In the genomic region with DNA sequence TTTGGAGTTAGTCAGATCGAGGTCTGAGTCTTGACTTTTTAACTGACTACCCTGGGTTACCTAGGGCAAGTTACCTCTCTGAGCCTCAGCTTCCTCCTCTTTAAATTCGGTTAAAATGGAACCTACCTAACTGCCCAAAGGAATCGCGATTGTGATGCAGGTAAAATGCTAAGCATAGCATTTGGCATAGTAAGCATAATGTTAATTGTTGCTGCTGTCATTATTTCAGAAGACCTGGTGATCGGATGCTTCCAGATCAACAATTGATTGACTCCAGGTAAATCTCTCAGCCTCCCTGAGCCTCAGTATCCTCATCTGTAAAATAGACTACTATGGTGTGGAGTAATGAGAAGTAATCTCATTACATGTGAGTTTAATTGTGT, we compare ENCODE assay signal across 8 cellular contexts. TPM values are rescaled to one million over a fixed set of nuclear protein-coding genes. Genes with fewer than 3 reads are reported as not detected.
A peak's percentile ranks its signal among the peaks of the same experiment; 100 is the strongest.
DNase-seq lines count a peak whose midpoint lies in the region; ATAC-seq, FAIRE-seq and TF ChIP-seq lines count a peak whose summit lies in the region.

No MANE protein-coding gene starts in this region.

- peak overlapping the region; percentile 94 for H3K4me3 Mint-ChIP-seq in activated CD8-positive, alpha-beta T cell treated with anti-CD3 and anti-CD28 coated beads for 36 hours
- peak overlapping the region; percentile 100 for H3K4me3 Mint-ChIP-seq in stimulated activated memory B cell treated with anti-CD40 and anti-IgM and Interleukin-4, amounts not matched to agents 10 μg/mL and 1 μg/mL and 100 μg/mL, for 72 hours

- peak overlapping the region; percentile 62 for H3K9ac ChIP-seq in iPS-18a (ENCODE audit: low read length)

- peak overlapping the region; percentile 81 for H3K27ac Mint-ChIP-seq in activated CD8-positive, alpha-beta T cell treated with anti-CD3 and anti-CD28 coated beads for 36 hours
- H3K27ac Mint-ChIP-seq in stimulated activated memory B cell treated with anti-CD40 and anti-IgM and Interleukin-4, amounts not matched to agents 10 μg/mL and 1 μg/mL and 100 μg/mL, for 72 hours, result peak overlapping the region; percentile 82

- H3K27me3 ChIP-seq in iPS-18a (ENCODE audit: control insufficient read depth, insufficient read depth, low read length), result peaks cover 48% of the 10 kb centered on the region

- no peaks in the 10 kb centered on the region for H3K9me3 ChIP-seq in iPS-18a (ENCODE audit: control insufficient read depth, low read depth, low read length)

- H3K27me3 Mint-ChIP-seq in activated CD8-positive, alpha-beta T cell treated with anti-CD3 and anti-CD28 coated beads for 36 hours, result no peaks in the 10 kb centered on the region
- no peaks in the 10 kb centered on the region for H3K27me3 Mint-ChIP-seq in stimulated activated memory B cell treated with anti-CD40 and anti-IgM and Interleukin-4, amounts not matched to agents 10 μg/mL and 1 μg/mL and 100 μg/mL, for 72 hours

- no peaks in the 10 kb centered on the region for H3K9me3 Mint-ChIP-seq in activated CD8-positive, alpha-beta T cell treated with anti-CD3 and anti-CD28 coated beads for 36 hours
- no peaks in the 10 kb centered on the region for H3K9me3 Mint-ChIP-seq in stimulated activated memory B cell treated with anti-CD40 and anti-IgM and Interleukin-4, amounts not matched to agents 10 μg/mL and 1 μg/mL and 100 μg/mL, for 72 hours

- H3K36me3 Mint-ChIP-seq in activated CD8-positive, alpha-beta T cell treated with anti-CD3 and anti-CD28 coated beads for 36 hours (ENCODE audit: low read depth), result peaks cover 9% of the 10 kb centered on the region
- H3K36me3 Mint-ChIP-seq in stimulated activated memory B cell treated with anti-CD40 and anti-IgM and Interleukin-4, amounts not matched to agents 10 μg/mL and 1 μg/mL and 100 μg/mL, for 72 hours, result no peaks in the 10 kb centered on the region

- POLR2A ChIA-PET in activated CD8-positive, alpha-beta T cell treated with anti-CD3 and anti-CD28 coated beads for 36 hours (lab: Charles Lee), result interaction anchor here (0.5 to 4.7 kb wide), 14 partner anchors 8 to 98 kb away, joined by 3 to 57 read pairs (median 6); a partner anchor contains a TSS

- intact Hi-C loops in activated CD8-positive, alpha-beta T cell treated with anti-CD3 and anti-CD28 coated beads for 36 hours (cut with micrococcal nuclease), result no loop called here

- H3K4me3 ChIP-seq in HFF-Myc (replicated peaks; ENCODE audit: low read depth, low read length), result peak overlapping the region; percentile 71
- peak overlapping the region; percentile 80 for H3K4me3 ChIP-seq in iPS-18a (ENCODE audit: low read length)

- peaks cover 4% of the 10 kb centered on the region for H3K4me1 ChIP-seq in iPS-18a (ENCODE audit: control insufficient read depth, low read depth, low read length)

- no peak for FAIRE-seq in frontal cortex (lab: Jason Lieb, UNC)

- CTCF ChIA-PET in activated CD8-positive, alpha-beta T cell treated with anti-CD3 and anti-CD28 coated beads for 36 hours (lab: Charles Lee), result interaction anchor here (0.7 to 7.0 kb wide), 11 partner anchors 11 to 285 kb away, joined by 3 to 170 read pairs (median 7); a partner anchor contains a TSS

- no peaks in the 10 kb centered on the region for H3K36me3 ChIP-seq in iPS-18a (ENCODE audit: control insufficient read depth, low read depth, low read length)

- peak; percentile 9 for ATAC-seq in activated CD8-positive, alpha-beta T cell treated with anti-CD3 and anti-CD28 coated beads for 36 hours
- no peak for ATAC-seq in stimulated activated memory B cell treated with anti-CD40 and anti-IgM and Interleukin-4, amounts not matched to agents 10 μg/mL and 1 μg/mL and 100 μg/mL, for 72 hours
- ATAC-seq in GM21390 (IDR thresholded peaks at IDR 0.05; ENCODE audit: unreplicated experiment), result no peak
- ATAC-seq in GM19395 (IDR thresholded peaks at IDR 0.05; ENCODE audit: unreplicated experiment), result no peak

- H3K4me1 Mint-ChIP-seq in activated CD8-positive, alpha-beta T cell treated with anti-CD3 and anti-CD28 coated beads for 36 hours (ENCODE audit: low read depth), result peaks cover 29% of the 10 kb centered on the region
- peaks cover 49% of the 10 kb centered on the region for H3K4me1 Mint-ChIP-seq in stimulated activated memory B cell treated with anti-CD40 and anti-IgM and Interleukin-4, amounts not matched to agents 10 μg/mL and 1 μg/mL and 100 μg/mL, for 72 hours

- TF ChIP-seq CTCF in HFF-Myc (IDR thresholded peaks at IDR 0.05; ENCODE audit: low read depth, low read length, missing control alignments), result no peak
- TF ChIP-seq CTCF in activated CD8-positive, alpha-beta T cell treated with anti-CD3 and anti-CD28 coated beads for 36 hours (IDR thresholded peaks at IDR 0.05), result no peak

- no peak overlapping the region for H3K27ac ChIP-seq in iPS-18a (ENCODE audit: low read length)

- no peak for DNase-seq in HFF-Myc (ENCODE audit: extremely low read depth, low read depth)
- no peak for DNase-seq in activated CD8-positive, alpha-beta T cell treated with anti-CD3 and anti-CD28 coated beads for 36 hours
- DNase-seq in hippocampal formation (lab: John Stamatoyannopoulos, UW), result no peak
- no peak for DNase-seq in frontal cortex (ENCODE audit: low spot score in 2 of 2)

RNA-seq across cellular contexts. Expression of a gene that starts 0.6 kb away (rescaled TPM):
- total RNA-seq in activated CD8-positive, alpha-beta T cell treated with anti-CD3 and anti-CD28 coated beads for 36 hours, result 10 to 100 TPM; 32.1 to 34.0 TPM
- 2.0 TPM for total RNA-seq in frontal cortex

RNA-seq across cellular contexts. Expression of a gene that starts 14.5 kb away (rescaled TPM):
- total RNA-seq in activated CD8-positive, alpha-beta T cell treated with anti-CD3 and anti-CD28 coated beads for 36 hours, result 10 to 100 TPM; 75.2 to 84.2 TPM
- total RNA-seq in frontal cortex, result 39.9 TPM

RNA-seq across cellular contexts. Expression of a gene that starts 21.3 kb away (rescaled TPM):
- total RNA-seq in activated CD8-positive, alpha-beta T cell treated with anti-CD3 and anti-CD28 coated beads for 36 hours, result not detected
- not detected for total RNA-seq in frontal cortex

RNA-seq across cellular contexts. Expression of a gene that starts 51.4 kb away (rescaled TPM):
- 100 to 1,000 TPM; 148 to 159 TPM for total RNA-seq in activated CD8-positive, alpha-beta T cell treated with anti-CD3 and anti-CD28 coated beads for 36 hours
- 57.9 TPM for total RNA-seq in frontal cortex

RNA-seq across cellular contexts. Expression of a gene that starts 55.7 kb away (rescaled TPM):
- total RNA-seq in activated CD8-positive, alpha-beta T cell treated with anti-CD3 and anti-CD28 coated beads for 36 hours, result under 1 TPM; 0.23 to 0.27 TPM
- total RNA-seq in frontal cortex, result 0.41 TPM

Comparison
In these comparisons a context has a peak if more than half of its experiments do, and no peak if none do; other contexts are left out.
1. RNA of a gene that starts 0.6 kb away (total RNA-seq): 32.1 to 34.0 TPM in activated CD8-positive, alpha-beta T cell treated with anti-CD3 and anti-CD28 coated beads for 36 hours; 2.0 TPM in frontal cortex (single experiment); every median in the first group is over 10 times any median in the second.